In the genomic region with DNA sequence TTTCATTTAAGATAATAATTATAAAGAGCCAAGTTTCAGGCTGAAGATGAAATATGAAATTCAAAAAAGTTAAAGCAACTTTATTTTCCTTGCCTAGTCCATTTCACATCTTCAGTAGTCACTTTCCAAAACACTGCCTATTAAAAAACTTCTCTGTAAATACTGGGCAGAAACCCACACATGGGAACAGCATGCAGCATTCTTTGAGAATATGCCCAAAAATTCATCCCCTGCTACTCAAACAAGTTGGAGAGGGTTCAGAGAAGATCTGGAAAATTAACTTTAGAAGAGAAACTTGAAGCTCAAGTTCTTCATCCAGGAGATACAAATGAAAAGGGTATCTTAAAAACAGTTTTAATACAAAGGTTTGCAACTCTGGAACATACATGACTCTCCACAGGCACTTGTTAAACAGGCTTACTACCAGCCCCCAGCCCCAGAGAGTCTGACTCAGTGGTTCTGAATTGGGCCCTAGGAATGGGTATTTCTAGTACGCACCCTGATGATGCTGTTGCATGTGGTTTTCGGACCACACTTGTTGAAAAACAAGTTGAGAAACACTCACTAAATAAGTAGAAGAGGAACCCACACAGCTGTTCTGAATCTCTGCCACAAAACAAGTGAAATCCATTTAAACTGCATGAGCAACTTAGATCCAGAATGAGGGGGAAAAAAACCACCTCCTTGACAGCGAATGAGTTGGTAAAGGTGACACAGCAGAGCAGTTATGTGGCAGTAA, we compare ENCODE assay signal across 18 cellular contexts.
"Had no signal": no experiment of that assay in that cellular context is flagged by ENCODE, and none has a peak within 500 bp of the region (broad histone marks: within the 10 kb centered on the region; RNA-seq: fewer than 3 reads in every experiment).

No MANE protein-coding gene starts in this region.

- ATAC-seq: left ventricle myocardium superior; mucosa of descending colon; natural killer cell treated with Interleukin-12 subunit alpha and Interleukin-12 subunit beta and Interleukin-15 and Interleukin-18, amount 100 ng/mL, for 72 hours; psoas muscle; right cardiac atrium; stimulated activated naive B cell treated with anti-CD40 and anti-IgM and Interleukin-4, amounts not matched to agents 10 μg/mL and 1 μg/mL and 100 μg/mL, for 72 hours had no signal

- H3K27me3 ChIP-seq: dorsolateral prefrontal cortex, sigmoid colon, tibial nerve, upper lobe of left lung had no signal

- H3K4me1 ChIP-seq: psoas muscle, sigmoid colon, tibial nerve, upper lobe of left lung had no signal

- H3K27ac ChIP-seq: dorsolateral prefrontal cortex, psoas muscle, sigmoid colon, skin epidermis, thoracic aorta, tibial nerve, upper lobe of left lung had no signal

- H3K36me3 ChIP-seq: sigmoid colon, thoracic aorta, tibial nerve, upper lobe of left lung had no signal

- H3K9me3 ChIP-seq: mucosa of descending colon, psoas muscle, sigmoid colon, thoracic aorta, tibial nerve, upper lobe of left lung had no signal

- H3K4me3 ChIP-seq: dorsolateral prefrontal cortex, lung, mucosa of descending colon, psoas muscle, sigmoid colon, skin epidermis, thoracic aorta, tibial nerve, upper lobe of left lung had no signal

- DNase-seq: dorsolateral prefrontal cortex; effector CD4-positive, alpha-beta T cell; head of caudate nucleus; left ventricle myocardium superior; mucosa of descending colon; naive B cell; psoas muscle; right cardiac atrium; sigmoid colon; stimulated activated CD4-positive, alpha-beta T cell treated with anti-CD3 and anti-CD28 coated beads, Interleukin-15, amount 100 ng/mL, for 24 hours; stimulated activated CD4-positive, alpha-beta T cell treated with anti-CD3 and anti-CD28 coated beads, Interleukin-2, amount 100 ng/mL, for 48 hours; stimulated activated naive B cell treated with anti-CD40 and anti-IgM and Interleukin-4, amounts not matched to agents 10 μg/mL and 1 μg/mL and 100 μg/mL, for 72 hours; upper lobe of left lung had no signal
